Comparison of ENCODE assay signal across 14 cellular contexts in the genomic region with DNA sequence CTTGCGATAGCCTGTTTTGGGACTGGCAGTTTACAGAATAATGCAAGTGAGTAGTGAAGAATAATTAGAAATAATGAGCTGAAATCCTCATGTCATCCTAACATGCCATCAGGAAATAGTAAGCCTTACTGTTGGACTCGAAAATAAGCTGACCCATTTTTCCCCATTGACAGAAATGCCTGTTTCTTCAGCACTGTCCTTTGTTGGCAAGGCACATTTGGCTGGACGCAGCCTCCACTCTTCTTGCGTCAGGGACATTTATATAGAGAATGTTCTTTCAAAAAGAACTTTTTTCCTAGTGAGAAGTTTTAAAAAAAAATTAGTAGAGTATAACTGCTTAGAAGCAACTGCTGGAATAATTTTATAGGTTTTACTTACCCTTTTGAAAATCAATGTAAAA. TPM values are rescaled to one million over a fixed set of nuclear protein-coding genes. Genes with fewer than 3 reads are reported as not detected.
DNase-seq lines count a peak whose midpoint lies in the region; ATAC-seq and TF ChIP-seq lines count a peak whose summit lies in the region.
"Had no signal": no experiment of that assay in that cellular context is flagged by ENCODE, and none has a peak within 500 bp of the region (broad histone marks: within the 10 kb centered on the region; RNA-seq: fewer than 3 reads in every experiment).

No MANE protein-coding gene starts in this region.

- peaks cover 48 to 63% (median 58%) of the 10 kb centered on the region in 4 donors for H3K4me1 ChIP-seq in esophagus muscularis mucosa
- peaks cover 22% of the 10 kb centered on the region for H3K4me1 ChIP-seq in right cardiac atrium (ENCODE audit: control insufficient read depth, insufficient read depth, low read length)
- H3K4me1 ChIP-seq in sigmoid colon, result peaks cover 0 to 53% (median 21%) of the 10 kb centered on the region in 4 donors

- H3K4me3 ChIP-seq in SK-N-MC (no peak overlapping the region), esophagus muscularis mucosa (no peak overlapping the region), right cardiac atrium (ENCODE audit: low read length) (no peak overlapping the region), sigmoid colon (no peak overlapping the region)

- H3K9me3 ChIP-seq in SK-N-MC (ENCODE audit: low read depth, low read length) (no peaks in the 10 kb centered on the region), esophagus muscularis mucosa (no peaks in the 10 kb centered on the region), right cardiac atrium (ENCODE audit: control insufficient read depth, low read length) (no peaks in the 10 kb centered on the region), sigmoid colon (no peaks in the 10 kb centered on the region)

- ATAC-seq in right cardiac atrium, result peak; percentile 52 to 58
- no peak for ATAC-seq in HG03095 (IDR thresholded peaks at IDR 0.05; ENCODE audit: unreplicated experiment)

- peak overlapping the region; percentile 6 for H3K27ac ChIP-seq in SK-N-MC
- peak overlapping the region in 3 of 4 donors; percentile 18 to 51 (median 31) for H3K27ac ChIP-seq in esophagus muscularis mucosa (replicated peaks in 1 of 4)
- H3K27ac ChIP-seq in right cardiac atrium (ENCODE audit: low read length), result no peak overlapping the region
- peak overlapping the region in 3 of 4 donors; percentile 6 to 28 (median 22) for H3K27ac ChIP-seq in sigmoid colon

- no peak for TF ChIP-seq POLR2A in esophagus muscularis mucosa (IDR thresholded peaks at IDR 0.05; ENCODE audit: low read depth)
- TF ChIP-seq POLR2A in sigmoid colon (IDR thresholded peaks at IDR 0.05), result no peak

- intact Hi-C loops in esophagus muscularis mucosa (cut with DNase I), result no loop called here
- intact Hi-C loops in right cardiac atrium (cut with DNase I), result no loop called here
- intact Hi-C loops in sigmoid colon (cut with DNase I), result no loop called here

- H3K27me3 ChIP-seq in esophagus muscularis mucosa (no peaks in the 10 kb centered on the region), right cardiac atrium (ENCODE audit: control insufficient read depth, insufficient read depth) (no peaks in the 10 kb centered on the region), sigmoid colon (no peaks in the 10 kb centered on the region)

- no peak overlapping the region for H3K9ac ChIP-seq in SK-N-MC (ENCODE audit: insufficient read length)

- no peak for TF ChIP-seq CTCF in esophagus muscularis mucosa (IDR thresholded peaks at IDR 0.05)
- no peak for TF ChIP-seq CTCF in sigmoid colon (IDR thresholded peaks at IDR 0.05)

- WGBS in esophagus muscularis mucosa, result 56% methylated on average over 4 of the region's 4 CpGs
- 57% methylated on average over 4 of the region's 4 CpGs for WGBS in right cardiac atrium
- WGBS in sigmoid colon, 2 donors, result 84 to 90% methylated on average over 4 of the region's 4 CpGs

- no peak for TF ChIP-seq EP300 in esophagus muscularis mucosa (IDR thresholded peaks at IDR 0.05)
- no peak for TF ChIP-seq EP300 in sigmoid colon (IDR thresholded peaks at IDR 0.05)

- H3K36me3 ChIP-seq in SK-N-MC (ENCODE audit: insufficient read depth, low read length) (0 out of 2 replicates have a peak, but pooled peaks cover 3% of the 10 kb centered on the region), esophagus muscularis mucosa (no peaks in the 10 kb centered on the region), sigmoid colon (no peaks in the 10 kb centered on the region)

- no peak for DNase-seq in SK-N-MC (ENCODE audit: low read depth, low spot score)
- DNase-seq in esophagus muscularis mucosa (ENCODE audit: extremely low spot score), result no peak
- DNase-seq in right cardiac atrium, result peak; percentile 50 to 80 (median 56)
- peak; percentile 80 for DNase-seq in sigmoid colon
- DNase-seq in DMS153 (lab: John Stamatoyannopoulos, UW), result no peak
- DNase-seq in NCI-H446 treated with DMSO at 0.1 percent for 48 hours (lab: John Stamatoyannopoulos, UW), result no peak
- DNase-seq in COLO829 (ENCODE audit: low spot score), result no peak
- DNase-seq: ACHN; CD4-positive, alpha-beta memory T cell; H7; NCI-H1930; NCI-H2171; SIG-M5 had no signal

RNA-seq across cellular contexts. Expression of a gene that starts 47.1 kb away (rescaled TPM):
- 10 to 100 TPM; 49.7 to 94.5 (median 77.7) TPM for total RNA-seq in esophagus muscularis mucosa
- 10 to 100 TPM; 71.5 to 85.6 (median 77.1) TPM for total RNA-seq in right cardiac atrium
- 46.6 TPM for polyA plus RNA-seq in right cardiac atrium
- 10 to 100 TPM; 33.9 to 55.7 (median 36.7) TPM for total RNA-seq in sigmoid colon
- 10 to 100 TPM; 11.4 to 35.6 (median 20.3) TPM for polyA plus RNA-seq in sigmoid colon

RNA-seq across cellular contexts. Expression of a gene that starts 57.2 kb away (rescaled TPM):
- total RNA-seq in esophagus muscularis mucosa, result 10 to 100 TPM; 63.5 to 88.9 (median 74.5) TPM
- total RNA-seq in right cardiac atrium, result 100 to 1,000 TPM in 1 of 4 donors, 10 to 100 TPM in 3; 83.0 to 102 (median 93.9) TPM
- polyA plus RNA-seq in right cardiac atrium, result 90.5 TPM
- 10 to 100 TPM; 52.4 to 84.3 (median 73.0) TPM for total RNA-seq in sigmoid colon
- 100 to 1,000 TPM; 139 to 167 (median 163) TPM for polyA plus RNA-seq in sigmoid colon

Comparison
In these comparisons a context has a peak if more than half of its experiments do, and no peak if none do; other contexts are left out.
1. DNase-seq: peak in right cardiac atrium (3 of 3) and sigmoid colon (single experiment); none in SK-N-MC (single experiment), esophagus muscularis mucosa (single experiment), DMS153 (single experiment), NCI-H446 treated with DMSO at 0.1 percent for 48 hours (single experiment) and COLO829 (single experiment).